8 cellular contexts compared by ENCODE assay signal in the genomic region with DNA sequence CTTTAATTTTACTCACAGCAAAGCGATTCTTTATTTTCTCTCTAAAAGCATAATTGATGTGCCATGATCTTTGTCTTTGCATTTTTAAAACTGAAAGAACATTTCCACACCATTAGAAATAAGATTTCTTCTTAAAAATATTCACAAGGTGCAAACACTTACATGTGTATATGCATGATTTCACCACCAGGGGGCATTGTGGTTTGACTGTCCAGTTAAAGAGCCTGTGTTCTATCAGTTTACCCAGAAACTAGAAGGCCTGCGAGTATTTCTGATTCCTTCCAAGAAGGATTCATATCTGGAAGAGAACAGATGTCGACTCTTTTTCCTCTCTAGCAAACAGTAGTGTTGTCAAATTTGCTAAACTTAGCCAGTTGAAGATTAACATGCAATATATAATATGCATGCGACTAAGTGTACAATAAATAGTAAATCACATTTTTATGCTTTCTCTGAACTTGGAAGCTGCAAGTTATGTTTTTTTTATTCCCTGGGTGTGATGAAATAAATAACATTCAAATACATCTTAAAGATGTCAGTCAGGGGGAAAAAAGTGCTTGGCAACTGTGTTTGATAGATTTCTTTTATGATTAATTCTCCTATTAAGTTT.
DNase-seq lines count a peak whose midpoint lies in the region; ATAC-seq and TF ChIP-seq lines count a peak whose summit lies in the region.

No MANE protein-coding gene starts in this region.

- H3K27me3 ChIP-seq in lower lobe of right lung (ENCODE audit: low read depth) (no peaks in the 10 kb centered on the region), testis (no peaks in the 10 kb centered on the region)

- WGBS in testis, 2 donors: 44% methylated on average over 4 of the region's 4 CpGs

- H3K27ac ChIP-seq in lower lobe of right lung: no peak overlapping the region
- no peak overlapping the region for H3K27ac ChIP-seq in testis

- DNase-seq in NCI-H2029 treated with DMSO at 0.1 percent for 48 hours (lab: John Stamatoyannopoulos, UW): peak; percentile 31
- no peak for DNase-seq in NCI-H2029 (lab: John Stamatoyannopoulos, UW)
- DNase-seq in KG1 (lab: John Stamatoyannopoulos, UW): peak; percentile 47
- DNase-seq in T follicular helper cell (ENCODE audit: low read depth): peak; percentile 33
- peak; percentile 87 for DNase-seq in cerebellar cortex (ENCODE audit: low spot score)
- no peak for DNase-seq in lower lobe of right lung
- peak; percentile 83 for DNase-seq in testis

- H3K36me3 ChIP-seq in lower lobe of right lung: no peaks in the 10 kb centered on the region
- H3K36me3 ChIP-seq in testis (ENCODE audit: low read depth, missing control alignments): no peaks in the 10 kb centered on the region

- TF ChIP-seq POLR2A in testis (IDR thresholded peaks at IDR 0.05): no peak

- TF ChIP-seq CTCF in lower lobe of right lung (IDR thresholded peaks at IDR 0.05) (peak; percentile 79), testis (IDR thresholded peaks at IDR 0.05) (peak; percentile 92 to 98 (median 94))

- H3K9me3 ChIP-seq in lower lobe of right lung: no peaks in the 10 kb centered on the region
- no peaks in the 10 kb centered on the region for H3K9me3 ChIP-seq in testis

- peaks cover 20% of the 10 kb centered on the region for H3K4me1 ChIP-seq in lower lobe of right lung
- H3K4me1 ChIP-seq in testis: peaks cover 13% of the 10 kb centered on the region

- H3K4me3 ChIP-seq in lower lobe of right lung (no peak overlapping the region), testis (no peak overlapping the region)

- intact Hi-C loops in lower lobe of right lung (cut with DNase I): no loop called here
- intact Hi-C loops in testis (cut with DNase I; ENCODE audit: low total_unique reads): no loop called here

- ATAC-seq in lower lobe of right lung (no peak), HG03196 (IDR thresholded peaks at IDR 0.05; ENCODE audit: unreplicated experiment) (no peak)

Comparison
In these comparisons a context has a peak if more than half of its experiments do, and no peak if none do; other contexts are left out.
1. DNase-seq: peak in NCI-H2029 treated with DMSO at 0.1 percent for 48 hours (single experiment), KG1 (single experiment), T follicular helper cell (single experiment), cerebellar cortex (single experiment) and testis (single experiment); none in NCI-H2029 (single experiment) and lower lobe of right lung (single experiment).